ENCODE assay signal across 8 cellular contexts in genomic region chr16:68237243-68238028, GRCh38. TPM values are rescaled to one million over a fixed set of nuclear protein-coding genes. Genes with fewer than 3 reads are reported as not detected.
DNase-seq lines count a peak whose midpoint lies in the region; ATAC-seq and TF ChIP-seq lines count a peak whose summit lies in the region.

No MANE protein-coding gene starts in this region.

- no peaks in the 10 kb centered on the region for H3K9me3 ChIP-seq in OCI-LY1 (ENCODE audit: low read length)

- H3K27ac Mint-ChIP-seq in endothelial cell (ENCODE audit: unreplicated experiment) (peak overlapping the region; percentile 85), mesothelial cell of epicardium (peak overlapping the region; percentile 98)

- H4K20me1 ChIP-seq in OCI-LY1 (ENCODE audit: insufficient read depth, low read length), result no peaks in the 10 kb centered on the region

- TF ChIP-seq CTCF in OCI-LY1 (IDR thresholded peaks at IDR 0.05; ENCODE audit: low read length), result no peak
- TF ChIP-seq CTCF in endothelial cell (IDR thresholded peaks at IDR 0.05; ENCODE audit: unreplicated experiment), result no peak
- no peak for TF ChIP-seq CTCF in mesothelial cell of epicardium (IDR thresholded peaks at IDR 0.05; ENCODE audit: unreplicated experiment)

- no peak overlapping the region for H2AFZ ChIP-seq in OCI-LY1 (ENCODE audit: low read length)

- peaks cover 36% of the 10 kb centered on the region for H3K4me1 ChIP-seq in OCI-LY1 (ENCODE audit: insufficient read depth, low read length, severe bottlenecking)

- H3K27me3 Mint-ChIP-seq in endothelial cell (ENCODE audit: unreplicated experiment), result peaks cover 23% of the 10 kb centered on the region
- peaks cover 31% of the 10 kb centered on the region for H3K27me3 Mint-ChIP-seq in mesothelial cell of epicardium (ENCODE audit: low read depth)

- peak overlapping the region; percentile 81 for H3K9ac ChIP-seq in OCI-LY1 (ENCODE audit: low read length)

- peaks cover 20% of the 10 kb centered on the region for H3K4me1 Mint-ChIP-seq in endothelial cell (ENCODE audit: unreplicated experiment)
- H3K4me1 Mint-ChIP-seq in mesothelial cell of epicardium, result peaks cover 34% of the 10 kb centered on the region

- H3K4me2 ChIP-seq in OCI-LY1 (ENCODE audit: low read length), result peak overlapping the region; percentile 92

- ATAC-seq in GM21360 (IDR thresholded peaks at IDR 0.05; ENCODE audit: unreplicated experiment), result peak; percentile 63

- no peaks in the 10 kb centered on the region for H3K27me3 ChIP-seq in OCI-LY1 (ENCODE audit: insufficient read depth, low read length)

- H3K36me3 Mint-ChIP-seq in endothelial cell (ENCODE audit: low read depth, unreplicated experiment), result no peaks in the 10 kb centered on the region
- no peaks in the 10 kb centered on the region for H3K36me3 Mint-ChIP-seq in mesothelial cell of epicardium

- H3K4me3 Mint-ChIP-seq in endothelial cell (ENCODE audit: unreplicated experiment), result peak overlapping the region; percentile 82
- peak overlapping the region; percentile 78 for H3K4me3 Mint-ChIP-seq in mesothelial cell of epicardium

- DNase-seq in CMK (ENCODE audit: low read depth) (peak; percentile 98), HT-29 (ENCODE audit: low spot score) (peak; percentile 98), activated T-cell treated with anti-CD3 and anti-CD28 coated beads for 1 hour (ENCODE audit: low read depth) (peak; percentile 80), endothelial cell (ENCODE audit: low spot score) (peak; percentile 98), mesothelial cell of epicardium (ENCODE audit: low spot score in 2 of 2, unreplicated experiment in 2 of 2) (peak; percentile 96 to 99)
- peak; percentile 71 for DNase-seq in stimulated activated CD8-positive, alpha-beta memory T cell treated with anti-CD3 and anti-CD28 coated beads, Interleukin-15, amount 100 ng/mL, for 24 hours (ENCODE audit: low read depth)

- no peaks in the 10 kb centered on the region for H3K9me2 ChIP-seq in OCI-LY1 (ENCODE audit: low read depth, low read length)

- H3K36me3 ChIP-seq in OCI-LY1 (ENCODE audit: insufficient read depth, low read length), result no peaks in the 10 kb centered on the region

- no peaks in the 10 kb centered on the region for H3K79me2 ChIP-seq in OCI-LY1 (ENCODE audit: insufficient read depth, low read length)

- H3F3A ChIP-seq in OCI-LY1 (ENCODE audit: insufficient read depth, low read length), result no peaks in the 10 kb centered on the region

- H3K9me3 Mint-ChIP-seq in endothelial cell (ENCODE audit: unreplicated experiment), result no peaks in the 10 kb centered on the region
- no peaks in the 10 kb centered on the region for H3K9me3 Mint-ChIP-seq in mesothelial cell of epicardium

- peak overlapping the region; percentile 71 for H3K27ac ChIP-seq in OCI-LY1 (ENCODE audit: low read depth, low read length, poor library complexity, severe bottlenecking)

- peak overlapping the region; percentile 78 for H3K4me3 ChIP-seq in OCI-LY1 (ENCODE audit: low read depth, low read length, poor library complexity, severe bottlenecking)

RNA-seq across cellular contexts. Expression of gene ESRP2, which starts 1.5 kb away (rescaled TPM):
- total RNA-seq in HT-29 (2014; rRNA removed; shearing (Covaris generic)), result 104 and 122 TPM in 2 replicates
- total RNA-seq in endothelial cell (ENCODE audit: unreplicated experiment) (0.64 TPM), mesothelial cell of epicardium (32.4 to 34.7 TPM (median 33.6 TPM) in 3 replicates)

RNA-seq across cellular contexts. Expression of gene PLA2G15, which starts 7.7 kb away (rescaled TPM):
- 15.9 and 18.6 TPM in 2 replicates for total RNA-seq in HT-29 (2014; rRNA removed; shearing (Covaris generic))
- total RNA-seq in endothelial cell (ENCODE audit: unreplicated experiment), result 14.9 TPM
- total RNA-seq in mesothelial cell of epicardium, result 19.4 to 19.9 TPM (median 19.8 TPM) in 3 replicates

RNA-seq across cellular contexts. Expression of gene SLC7A6, which starts 26.9 kb away (rescaled TPM):
- 43.2 and 53.7 TPM in 2 replicates for total RNA-seq in HT-29 (2014; rRNA removed; shearing (Covaris generic))
- total RNA-seq in endothelial cell (ENCODE audit: unreplicated experiment) (20.8 TPM), mesothelial cell of epicardium (66.0 to 73.2 TPM (median 70.4 TPM) in 3 replicates)

Comparison
In these comparisons a context has a peak if more than half of its experiments do, and no peak if none do; other contexts are left out.
1. Peak in every context shown above with its lines: DNase-seq, ATAC-seq, H3K4me3 ChIP-seq and H3K27ac ChIP-seq.
2. RNA of gene ESRP2, which starts 1.5 kb away (total RNA-seq): 104 to 122 TPM in HT-29 and 32.4 to 34.7 TPM in mesothelial cell of epicardium; 0.64 TPM in endothelial cell (single experiment); every median in the first group is over 10 times any median in the second.